ENCODE assay signal across 1 cellular context in genomic region chr16:1762879-1763520, GRCh38.
TF ChIP-seq lines count a peak whose summit lies in the region.

No MANE protein-coding gene starts in this region.

TF ChIP-seq in H1, 55 proteins besides CTCF, POLR2A, EP300 and RAD21:
- no peak for TF ChIP-seq MAFK (IDR thresholded peaks at IDR 0.05; ENCODE audit: low read depth, low read length)
- no peak for TF ChIP-seq JUN (IDR thresholded peaks at IDR 0.05; ENCODE audit: low read depth, low read length)
- no peak for TF ChIP-seq FOSL1 (IDR thresholded peaks at IDR 0.05; ENCODE audit: insufficient read depth, low read depth, low read length)
- no peak for TF ChIP-seq BRCA1 (IDR thresholded peaks at IDR 0.05; ENCODE audit: low read depth, low read length)
- no peak for TF ChIP-seq ZNF274 (IDR thresholded peaks at IDR 0.05; ENCODE audit: borderline replicate concordance, extremely low read depth, low read length)
- TF ChIP-seq CREB1 (IDR thresholded peaks at IDR 0.05): no peak
- TF ChIP-seq SP1 (IDR thresholded peaks at IDR 0.05; ENCODE audit: low read depth, low read length): no peak
- no peak for TF ChIP-seq JUND (IDR thresholded peaks at IDR 0.05; ENCODE audit: low read length)
- no peak for TF ChIP-seq BACH1 (IDR thresholded peaks at IDR 0.05; ENCODE audit: low read length)
- TF ChIP-seq ASH2L (IDR thresholded peaks at IDR 0.05; ENCODE audit: low read length): no peak
- no peak for TF ChIP-seq SIX5 (IDR thresholded peaks at IDR 0.05; ENCODE audit: low read depth, low read length)
- TF ChIP-seq, protein P1, sequence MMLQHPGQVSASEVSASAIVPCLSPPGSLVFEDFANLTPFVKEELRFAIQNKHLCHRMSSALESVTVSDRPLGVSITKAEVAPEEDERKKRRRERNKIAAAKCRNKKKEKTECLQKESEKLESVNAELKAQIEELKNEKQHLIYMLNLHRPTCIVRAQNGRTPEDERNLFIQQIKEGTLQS (IDR thresholded peaks at IDR 0.05; ENCODE audit: insufficient read depth, low read depth, low read length): no peak
